15 cellular contexts compared by ENCODE assay signal in the genomic region with DNA sequence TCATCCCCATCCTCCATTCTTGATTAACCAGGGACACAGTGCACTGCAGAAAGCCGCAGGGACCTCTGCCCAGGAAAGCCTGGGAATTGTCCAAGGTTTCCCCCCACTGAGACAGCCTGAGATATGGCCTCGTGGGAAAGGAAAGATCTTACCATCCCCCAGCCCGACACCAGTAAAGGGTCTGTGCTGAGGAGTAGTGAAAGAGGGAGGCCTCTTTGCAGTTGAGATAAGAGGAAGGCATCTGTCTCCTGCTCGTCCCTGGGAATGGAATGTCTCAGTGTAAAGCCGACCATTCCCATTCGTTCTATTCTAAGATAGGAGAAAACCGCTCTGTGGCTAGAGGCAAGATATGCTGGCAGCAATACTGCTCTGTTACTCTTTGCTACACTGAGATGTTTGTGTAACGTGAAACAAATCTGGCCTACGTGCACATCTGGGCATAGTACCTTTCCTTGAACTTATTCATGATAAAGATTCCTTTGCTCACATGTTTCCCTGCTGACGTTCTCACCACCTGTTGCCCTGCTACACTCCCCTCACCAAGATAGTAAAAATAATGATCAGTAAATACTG. TPM values are rescaled to one million over a fixed set of nuclear protein-coding genes. Genes with fewer than 3 reads are reported as not detected.
DNase-seq lines count a peak whose midpoint lies in the region; ATAC-seq and TF ChIP-seq lines count a peak whose summit lies in the region.
"Not testable (repeated sequence)": the region's sequence is repeated elsewhere in the genome, so short reads cannot be mapped to it uniquely, and the experiment has no call there.
"Had no signal": no experiment of that assay in that cellular context is flagged by ENCODE, and none has a peak within 500 bp of the region (broad histone marks: within the 10 kb centered on the region; RNA-seq: fewer than 3 reads in every experiment).

No MANE protein-coding gene starts in this region.

- not testable (repeated sequence) for H3K36me3 ChIP-seq in HUES6 (ENCODE audit: control insufficient read depth, insufficient read depth, low read length)
- peaks cover 23% of the 10 kb centered on the region for H3K36me3 ChIP-seq in endodermal cell (ENCODE audit: control insufficient read depth, insufficient read depth, low read length)

- H3K27ac ChIP-seq in HUES6 (ENCODE audit: low read depth, low read length) = not testable (repeated sequence)
- H3K27ac ChIP-seq in endodermal cell (ENCODE audit: low read depth, low read length) = peak overlapping the region; percentile 77

- H3K9ac ChIP-seq in HUES6 (ENCODE audit: low read length) (peak overlapping the region; percentile 66), endodermal cell (ENCODE audit: extremely low read depth, low read length, poor library complexity, severe bottlenecking) (peak overlapping the region; percentile 57)

- H3K27me3 Mint-ChIP-seq in T-helper 17 cell; endodermal cell (ENCODE audit: insufficient read depth): not testable (repeated sequence)

- H3K36me3 Mint-ChIP-seq in T-helper 17 cell (ENCODE audit: low read depth) = not testable (repeated sequence)
- peaks cover 17% of the 10 kb centered on the region for H3K36me3 Mint-ChIP-seq in endodermal cell (ENCODE audit: low read depth)

- 29 to 38% methylated on average over 7 to 10 of the region's 10 CpGs for WGBS in endodermal cell (ENCODE audit: insufficient coverage in 1 of 2, insufficient read length in 1 of 2), 2 experiments

- H3K9me3 ChIP-seq in HUES6 (ENCODE audit: control insufficient read depth, insufficient read depth, low read depth, low read length); T-helper 17 cell (ENCODE audit: control insufficient read depth, low read length, poor library complexity, severe bottlenecking); endodermal cell (ENCODE audit: control insufficient read depth, low read length): not testable (repeated sequence)

- intact Hi-C loops in posterior vena cava (cut with DNase I) = not testable (repeated sequence)

- H3K9me3 Mint-ChIP-seq in endodermal cell = not testable (repeated sequence)

- peak; percentile 19 for DNase-seq in AG04449 (ENCODE audit: low read depth, low spot score)
- not testable (repeated sequence) for DNase-seq in T-helper 17 cell
- DNase-seq in endodermal cell = peak; percentile 82
- DNase-seq in left kidney (ENCODE audit: low read depth, low spot score) = peak; percentile 61
- peak; percentile 29 for DNase-seq in posterior vena cava (ENCODE audit: low spot score)

- POLR2A ChIA-PET in AG04449 (lab: Yijun Ruan, JAX) = not testable (repeated sequence)

- CTCF ChIA-PET in AG04449 (lab: Yijun Ruan, JAX) = interaction anchor here (1.2 kb wide), 1 partner anchor 238 kb away, joined by 3 read pairs; no protein-coding TSS in a partner anchor

- ATAC-seq in T-helper 17 cell = not testable (repeated sequence)

- H3K4me3 ChIP-seq in AG04449 (ENCODE audit: low read depth, low read length); HUES6 (ENCODE audit: low read depth, low read length): not testable (repeated sequence)
- H3K4me3 ChIP-seq in endodermal cell (ENCODE audit: low read length) = peak overlapping the region; percentile 40

- not testable (repeated sequence) for H3K27ac Mint-ChIP-seq in T-helper 17 cell
- peak overlapping the region; percentile 96 for H3K27ac Mint-ChIP-seq in endodermal cell

- peaks cover 16% of the 10 kb centered on the region for H3K27me3 ChIP-seq in HUES6 (ENCODE audit: control insufficient read depth, insufficient read depth, low read length)
- H3K27me3 ChIP-seq in endodermal cell (ENCODE audit: control insufficient read depth, insufficient read depth, low read length, poor library complexity, severe bottlenecking) = not testable (repeated sequence)

- H3K4me1 Mint-ChIP-seq in T-helper 17 cell (peaks cover 16% of the 10 kb centered on the region), endodermal cell (peaks cover 35% of the 10 kb centered on the region)

- H3K4me3 Mint-ChIP-seq in T-helper 17 cell (peak overlapping the region; percentile 31), endodermal cell (peak overlapping the region; percentile 38)

- not testable (repeated sequence) for TF ChIP-seq CTCF in AG04449 (IDR thresholded peaks at IDR 0.05; ENCODE audit: insufficient read depth, low read length, missing control alignments); endodermal cell (conservative IDR thresholded peaks at IDR 0.05)

- H3K4me1 ChIP-seq in HUES6 (ENCODE audit: control insufficient read depth, insufficient read depth, low read length) (peaks cover 38% of the 10 kb centered on the region), endodermal cell (ENCODE audit: control insufficient read depth, insufficient read depth, low read length) (peaks cover 20% of the 10 kb centered on the region)

RNA-seq across cellular contexts. Expression of gene CCDC183, which starts 0.7 kb away (rescaled TPM):
- total RNA-seq in T-helper 17 cell (1 to 10 TPM; 1.8 to 2.2 TPM), endodermal cell (10 to 100 TPM; 10.9 to 13.4 TPM), posterior vena cava (under 1 TPM; 0.29 to 0.42 TPM)
- polyA plus RNA-seq in endodermal cell (2013, experiment 1 of 2) = 4.6 TPM
- polyA plus RNA-seq in endodermal cell (2013, experiment 2 of 2) = 5.1 TPM

RNA-seq across cellular contexts. Expression of gene TMEM141, which starts 5.7 kb away (rescaled TPM):
- total RNA-seq in T-helper 17 cell (10 to 100 TPM; 16.5 to 21.8 TPM), endodermal cell (100 to 1,000 TPM; 215 to 339 TPM), posterior vena cava (10 to 100 TPM; 28.1 to 33.9 TPM)
- polyA plus RNA-seq in endodermal cell (2013, experiment 1 of 2) = 60.9 TPM
- polyA plus RNA-seq in endodermal cell (2013, experiment 2 of 2) = 57.1 TPM

RNA-seq across cellular contexts. Expression of gene RABL6, which starts 10.9 kb away (rescaled TPM):
- total RNA-seq in T-helper 17 cell (10 to 100 TPM; 55.6 to 59.7 TPM), endodermal cell (100 to 1,000 TPM; 159 to 206 TPM), posterior vena cava (10 to 100 TPM; 47.9 to 49.8 TPM)
- polyA plus RNA-seq in endodermal cell (2013, experiment 1 of 2) = 128 TPM
- 116 TPM for polyA plus RNA-seq in endodermal cell (2013, experiment 2 of 2)

RNA-seq across cellular contexts. Expression of gene LCN15, which starts 32.5 kb away (rescaled TPM):
- total RNA-seq in T-helper 17 cell (not detected), endodermal cell (1 to 10 TPM in 1 of 2 donors, under 1 TPM in 1; 0.51 to 1.2 TPM), posterior vena cava (not detected)
- polyA plus RNA-seq in endodermal cell (2013, experiment 1 of 2) = 0.82 TPM
- 0.95 TPM for polyA plus RNA-seq in endodermal cell (2013, experiment 2 of 2)
- total RNA-seq: A172; activated T-cell treated with anti-CD3 and anti-CD28 coated beads, Interleukin-2, amount 50 U/mL, for 72 hours; H7; lower lobe of right lung; PC-9; pulmonary artery endothelial cell; SJSA1 had no signal
- polyA plus RNA-seq: CD14-positive monocyte, esophagus had no signal

RNA-seq across cellular contexts. Expression of gene LCN8, which starts 38.8 kb away (rescaled TPM):
- under 1 TPM in 1 of 2 donors, not detected in 1; 0.65 TPM for total RNA-seq in T-helper 17 cell
- not detected for total RNA-seq in endodermal cell
- polyA plus RNA-seq in endodermal cell (2013, experiment 1 of 2) = not detected
- not detected for polyA plus RNA-seq in endodermal cell (2013, experiment 2 of 2)
- total RNA-seq in posterior vena cava = not detected
- total RNA-seq: A172; activated T-cell treated with anti-CD3 and anti-CD28 coated beads, Interleukin-2, amount 50 U/mL, for 72 hours; H7; lower lobe of right lung; PC-9; pulmonary artery endothelial cell; SJSA1 had no signal
- polyA plus RNA-seq: CD14-positive monocyte, esophagus had no signal

Comparison
In these comparisons a context has a peak if more than half of its experiments do, and no peak if none do; other contexts are left out.
1. RNA of gene TMEM141, which starts 5.7 kb away (total RNA-seq): 215 to 339 TPM in endodermal cell; 28.1 to 33.9 TPM in posterior vena cava and 16.5 to 21.8 TPM in T-helper 17 cell; every median in the first group is over 4 times any median in the second.